ENCODE assay signal across 24 cellular contexts in the genomic region with DNA sequence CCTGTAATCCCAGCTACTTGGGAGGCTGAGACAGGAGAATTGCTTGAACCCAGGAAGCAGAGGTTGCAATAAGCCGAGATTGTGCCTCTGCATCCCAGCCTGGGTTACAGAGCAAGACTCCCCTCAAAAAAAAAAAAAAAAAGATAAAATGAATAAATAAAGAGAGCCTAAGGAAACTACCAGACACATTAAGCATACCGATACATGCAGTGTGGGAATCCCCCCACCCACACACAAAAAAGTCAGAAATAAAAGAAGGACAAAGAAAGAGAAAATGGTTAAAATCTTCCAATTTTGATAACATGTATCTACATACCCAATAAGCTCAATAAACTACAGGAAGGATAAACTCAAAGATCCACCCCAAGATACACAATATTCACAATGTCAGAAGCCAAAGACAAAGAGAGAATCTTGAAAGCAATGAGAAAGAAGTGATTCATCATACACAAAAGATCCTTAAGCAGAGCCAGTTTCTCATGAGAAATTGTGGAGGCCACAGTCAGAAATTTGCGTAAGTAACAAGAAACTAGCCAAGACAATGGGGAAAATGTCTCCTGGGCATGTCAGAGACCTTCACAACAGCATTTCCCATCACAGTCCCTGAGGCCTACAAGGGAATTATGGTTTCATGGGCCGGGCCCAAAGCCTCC.
"Had no signal": no experiment of that assay in that cellular context is flagged by ENCODE, and none has a peak within 500 bp of the region (broad histone marks: within the 10 kb centered on the region; RNA-seq: fewer than 3 reads in every experiment).

No MANE protein-coding gene starts in this region.

- H3K4me1 ChIP-seq: gastrocnemius medialis, lower lobe of right lung, prostate gland, right atrium auricular region, testis, tibial artery had no signal

- H3K36me3 ChIP-seq: gastrocnemius medialis, lower lobe of right lung, prostate gland, right atrium auricular region, tibial artery had no signal

- H3K27ac ChIP-seq: dorsolateral prefrontal cortex, epithelial cell of prostate, gastrocnemius medialis, lower lobe of right lung, prostate gland, right atrium auricular region, testis, tibial artery had no signal

- DNase-seq: dorsolateral prefrontal cortex; effector CD4-positive, alpha-beta T cell; foreskin fibroblast; gastrocnemius medialis; head of caudate nucleus; left ventricle myocardium superior; lower lobe of right lung; naive thymus-derived CD8-positive, alpha-beta T cell; nephron progenitor cell; nucleus accumbens; stimulated activated CD4-positive, alpha-beta T cell treated with anti-CD3 and anti-CD28 coated beads, Interleukin-12 subunit alpha, Interleukin-12 subunit beta, amount 100 ng/mL, for 4 hours; stimulated activated CD4-positive, alpha-beta T cell treated with anti-CD3 and anti-CD28 coated beads, Interleukin-1b, Interleukin-23, amount 100 ng/mL, for 48 hours; stimulated activated CD4-positive, alpha-beta T cell treated with anti-CD3 and anti-CD28 coated beads, Interleukin-4, amount 100 ng/mL, for 24 hours; stimulated activated naive CD8-positive, alpha-beta T cell treated with anti-CD3 and anti-CD28 coated beads, Interleukin-15, Interleukin-2, amounts not matched to agents 100 U/mL and 50 U/mL, for 24 hours; substantia nigra; testis; tibial artery had no signal

- H3K4me3 ChIP-seq: dorsolateral prefrontal cortex, gastrocnemius medialis, lower lobe of right lung, prostate gland, right atrium auricular region, smooth muscle cell, testis, tibial artery had no signal

- H3K4me2 ChIP-seq: smooth muscle cell had no signal

- ATAC-seq: esophagus mucosa; gastrocnemius medialis; left ventricle myocardium superior; lower lobe of right lung; naive thymus-derived CD8-positive, alpha-beta T cell; sciatic nerve; stimulated activated memory B cell treated with anti-CD40 and anti-IgM and Interleukin-4, amounts not matched to agents 10 μg/mL and 1 μg/mL and 100 μg/mL, for 72 hours; stimulated activated naive CD8-positive, alpha-beta T cell treated with anti-CD3 and anti-CD28 coated beads, Interleukin-15, Interleukin-2, amounts not matched to agents 100 U/mL and 50 U/mL, for 24 hours had no signal

- H3K9me3 ChIP-seq: gastrocnemius medialis, lower lobe of right lung, prostate gland, right atrium auricular region, testis, tibial artery had no signal
